Comparison of ENCODE assay signal across 8 cellular contexts in the genomic region with DNA sequence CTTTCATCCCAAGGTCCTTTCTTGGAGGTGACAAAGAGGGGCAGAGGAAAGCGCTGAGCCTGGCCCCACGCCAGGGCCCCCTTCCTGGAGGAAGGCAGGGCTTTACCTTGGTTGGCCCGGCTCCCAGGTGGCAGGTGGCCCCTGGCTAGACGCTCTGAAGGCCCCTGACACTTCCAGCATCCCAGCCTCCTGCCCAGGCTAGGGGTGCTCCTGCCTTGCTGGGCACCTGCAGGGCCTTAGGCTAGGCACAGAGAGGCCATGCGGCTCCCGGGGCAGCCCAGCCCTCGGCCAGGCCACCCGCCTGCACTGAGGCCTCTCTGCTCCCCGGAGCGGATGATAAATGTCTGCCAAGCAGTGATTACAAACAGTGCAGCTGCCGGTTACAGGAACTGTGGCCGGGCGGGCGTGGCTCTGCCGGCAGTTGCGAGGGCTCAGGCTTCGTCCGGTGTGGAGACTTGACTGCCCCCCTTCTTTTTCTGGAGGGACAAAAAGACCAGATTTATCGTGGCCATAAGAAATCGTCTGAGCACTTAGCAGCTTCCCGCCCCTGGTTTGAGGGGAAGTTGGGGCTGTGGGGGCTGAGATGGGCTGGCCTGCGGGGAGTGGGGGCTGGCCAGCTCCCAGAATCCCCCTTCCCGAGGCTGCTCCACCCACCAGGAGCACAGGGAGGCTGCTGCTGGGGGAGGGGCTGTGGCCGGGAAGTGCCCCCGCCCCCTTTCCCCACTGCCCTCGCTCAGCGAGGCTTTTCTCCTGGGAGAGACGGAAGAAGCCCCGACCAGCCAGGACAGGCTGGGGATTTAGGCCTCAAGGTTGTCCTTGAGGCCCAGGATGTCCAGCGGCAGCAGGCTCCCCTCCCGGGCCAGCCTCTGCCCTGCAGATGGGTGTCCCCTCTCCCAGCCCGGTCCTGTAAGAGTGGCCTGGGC. TPM values are rescaled to one million over a fixed set of nuclear protein-coding genes. Genes with fewer than 3 reads are reported as not detected.
A peak's percentile ranks its signal among the peaks of the same experiment; 100 is the strongest.
DNase-seq lines count a peak whose midpoint lies in the region; ATAC-seq and TF ChIP-seq lines count a peak whose summit lies in the region.

No MANE protein-coding gene starts in this region.

- TF ChIP-seq CTCF in WERI-Rb-1 (IDR thresholded peaks at IDR 0.05; ENCODE audit: low read depth, low read length) (no peak), left lung (IDR thresholded peaks at IDR 0.05) (no peak)

- ATAC-seq in left lung (peak; percentile 83), GM18909 (IDR thresholded peaks at IDR 0.05; ENCODE audit: poor library complexity, unreplicated experiment) (no peak)

- peak overlapping the region; percentile 98 for H3K27ac ChIP-seq in WERI-Rb-1
- peak overlapping the region; percentile 90 for H3K27ac ChIP-seq in left lung

- no peaks in the 10 kb centered on the region for H3K9me3 ChIP-seq in WERI-Rb-1 (ENCODE audit: severe bottlenecking)
- no peaks in the 10 kb centered on the region for H3K9me3 ChIP-seq in left lung

- H3K4me3 ChIP-seq in WERI-Rb-1 (ENCODE audit: low read depth, low read length): peak overlapping the region; percentile 54
- peak overlapping the region; percentile 11 to 31 for H3K4me3 ChIP-seq in left lung

- H3K27me3 ChIP-seq in WERI-Rb-1 (ENCODE audit: insufficient read depth, low read depth, severe bottlenecking): no peaks in the 10 kb centered on the region
- H3K27me3 ChIP-seq in left lung: peaks cover 0 to 22% of the 10 kb centered on the region in 2 donors

- peak; percentile 30 for DNase-seq in GF-D8 (lab: John Stamatoyannopoulos, UW)
- peak; percentile 76 for DNase-seq in NCI-H1105 treated with DMSO at 0.1 percent for 48 hours (lab: John Stamatoyannopoulos, UW)
- DNase-seq in WERI-Rb-1: peak; percentile 93
- DNase-seq in dermis blood vessel endothelial cell: peak; percentile 84
- peak; percentile 81 to 93 for DNase-seq in left lung
- peak; percentile 21 for DNase-seq in stimulated activated CD8-positive, alpha-beta memory T cell treated with anti-CD3 and anti-CD28 coated beads, Interleukin-15, amount 100 ng/mL, for 24 hours (ENCODE audit: low read depth)
- no peak for DNase-seq in G401 (ENCODE audit: low spot score)

- H3K36me3 ChIP-seq in WERI-Rb-1 (no peaks in the 10 kb centered on the region), left lung (no peaks in the 10 kb centered on the region)

- in situ Hi-C loops in G401 (cut with HindIII; ENCODE audit: low sequenced_read_pairs): no loop called here

- peaks cover 28 to 61% of the 10 kb centered on the region in 2 donors for H3K4me1 ChIP-seq in left lung

- intact Hi-C loops in left lung (cut with DNase I): no loop called here

RNA-seq across cellular contexts. Expression of a gene that starts 31.6 kb away (rescaled TPM):
- 35.9 and 36.2 TPM in 2 replicates for total RNA-seq in dermis blood vessel endothelial cell
- 10 to 100 TPM; 28.5 to 40.2 TPM for total RNA-seq in left lung
- total RNA-seq in G401 (2014; rRNA removed; shearing (Covaris generic)): 93.7 and 104 TPM in 2 replicates
